Comparison of ENCODE assay signal across 30 cellular contexts in genomic region chr13:109760951-109761350, GRCh38.
"Had no signal": no experiment of that assay in that cellular context is flagged by ENCODE, and none has a peak within 500 bp of the region (broad histone marks: within the 10 kb centered on the region; RNA-seq: fewer than 3 reads in every experiment).

No MANE protein-coding gene starts in this region.

- H3K4me1 ChIP-seq: breast epithelium, pancreas, uterus had no signal

- H3K27me3 Mint-ChIP-seq: activated CD4-positive, alpha-beta memory T cell treated with anti-CD3 and anti-CD28 coated beads, Interleukin-2, amount 10 ng/mL, durations not matched to agents 7 days and 5 days; activated naive CD4-positive, alpha-beta T cell treated with anti-CD3 and anti-CD28 coated beads, Interleukin-2, amount 10 ng/mL, durations not matched to agents 7 days and 5 days; activated naive CD8-positive, alpha-beta T cell treated with anti-CD3 and anti-CD28 coated beads, Interleukin-2, amount 10 ng/mL, durations not matched to agents 7 days and 5 days; activated T-cell treated with anti-CD3 and anti-CD28 coated beads, Interleukin-2, amount 50 U/mL, for 24 hours; stimulated activated naive CD8-positive, alpha-beta T cell treated with anti-CD3 and anti-CD28 coated beads, Interleukin-15, Interleukin-2, amounts not matched to agents 100 ng/mL and 50 ng/mL, for 24 hours; type B pancreatic cell had no signal

- H3K36me3 ChIP-seq: breast epithelium, prostate gland, uterus had no signal

- DNase-seq: activated CD4-positive, alpha-beta memory T cell treated with anti-CD3 and anti-CD28 coated beads, Interleukin-2, amount 10 ng/mL, durations not matched to agents 7 days and 5 days; activated CD4-positive, alpha-beta T cell treated with anti-CD3 and anti-CD28 coated beads, Interleukin-2, amount 10 ng/mL, durations not matched to agents 24 days and 14 days; activated CD4-positive, CD25-positive, alpha-beta regulatory T cell treated with anti-CD3 and anti-CD28 coated beads, Interleukin-2, amount 50 U/mL, for 72 hours; activated CD8-positive, alpha-beta memory T cell treated with anti-CD3 and anti-CD28 coated beads, Interleukin-2, amount 50 U/mL, for 48 hours; activated gamma-delta T cell; activated naive CD4-positive, alpha-beta T cell treated with anti-CD3 and anti-CD28 coated beads, Interleukin-2, amount 10 ng/mL, durations not matched to agents 7 days and 5 days; activated naive CD8-positive, alpha-beta T cell treated with anti-CD3 and anti-CD28 coated beads, Interleukin-2, amount 10 ng/mL, durations not matched to agents 7 days and 5 days; activated T-cell treated with anti-CD3 and anti-CD28 coated beads, Interleukin-2, amount 50 U/mL, for 24 hours; amniotic stem cell; central memory CD4-positive, alpha-beta T cell; dermis blood vessel endothelial cell; effector CD4-positive, alpha-beta T cell; heart left ventricle; kidney glomerular epithelial cell; left ventricle myocardium inferior; mucosa of descending colon; pancreas; sigmoid colon; small intestine; stimulated activated CD4-positive, alpha-beta T cell treated with anti-CD3 and anti-CD28 coated beads, Interleukin-4, amount 100 ng/mL, for 24 hours; T-helper 9 cell; uterus; WERI-Rb-1 had no signal

- H3K27me3 ChIP-seq: breast epithelium, heart left ventricle, pancreas, sigmoid colon, uterus had no signal

- H3K27ac ChIP-seq: heart left ventricle, left ventricle myocardium inferior, pancreas, prostate gland, sigmoid colon, uterus, WERI-Rb-1 had no signal

- ATAC-seq: heart left ventricle; mucosa of descending colon; pancreas; stimulated activated effector memory CD8-positive, alpha-beta T cell treated with anti-CD3 and anti-CD28 coated beads, Interleukin-12 subunit alpha, Interleukin-12 subunit beta, amount 100 ng/mL, for 72 hours had no signal

- H3K27ac Mint-ChIP-seq: activated CD4-positive, alpha-beta memory T cell treated with anti-CD3 and anti-CD28 coated beads, Interleukin-2, amount 10 ng/mL, durations not matched to agents 7 days and 5 days; activated CD4-positive, alpha-beta T cell treated with anti-CD3 and anti-CD28 coated beads, Interleukin-2, amount 10 ng/mL, durations not matched to agents 24 days and 14 days; activated naive CD4-positive, alpha-beta T cell treated with anti-CD3 and anti-CD28 coated beads, Interleukin-2, amount 10 ng/mL, durations not matched to agents 7 days and 5 days; activated naive CD8-positive, alpha-beta T cell treated with anti-CD3 and anti-CD28 coated beads, Interleukin-2, amount 10 ng/mL, durations not matched to agents 7 days and 5 days; activated T-cell treated with anti-CD3 and anti-CD28 coated beads, Interleukin-2, amount 50 U/mL, for 24 hours; nephron; stimulated activated effector memory CD8-positive, alpha-beta T cell treated with anti-CD3 and anti-CD28 coated beads, Interleukin-12 subunit alpha, Interleukin-12 subunit beta, amount 100 ng/mL, for 72 hours; stimulated activated naive CD8-positive, alpha-beta T cell treated with anti-CD3 and anti-CD28 coated beads, Interleukin-15, Interleukin-2, amounts not matched to agents 100 ng/mL and 50 ng/mL, for 24 hours; type B pancreatic cell had no signal

- H3K9me3 Mint-ChIP-seq: activated CD4-positive, alpha-beta memory T cell treated with anti-CD3 and anti-CD28 coated beads, Interleukin-2, amount 10 ng/mL, durations not matched to agents 7 days and 5 days; activated CD4-positive, alpha-beta T cell treated with anti-CD3 and anti-CD28 coated beads, Interleukin-2, amount 10 ng/mL, durations not matched to agents 24 days and 14 days; activated naive CD4-positive, alpha-beta T cell treated with anti-CD3 and anti-CD28 coated beads, Interleukin-2, amount 10 ng/mL, durations not matched to agents 7 days and 5 days; activated naive CD8-positive, alpha-beta T cell treated with anti-CD3 and anti-CD28 coated beads, Interleukin-2, amount 10 ng/mL, durations not matched to agents 7 days and 5 days; activated T-cell treated with anti-CD3 and anti-CD28 coated beads, Interleukin-2, amount 50 U/mL, for 24 hours; nephron; stimulated activated effector memory CD8-positive, alpha-beta T cell treated with anti-CD3 and anti-CD28 coated beads, Interleukin-12 subunit alpha, Interleukin-12 subunit beta, amount 100 ng/mL, for 72 hours; stimulated activated naive CD8-positive, alpha-beta T cell treated with anti-CD3 and anti-CD28 coated beads, Interleukin-15, Interleukin-2, amounts not matched to agents 100 ng/mL and 50 ng/mL, for 24 hours; type B pancreatic cell had no signal

- H3K4me3 ChIP-seq: breast epithelium, heart left ventricle, left ventricle myocardium inferior, lung, mucosa of descending colon, pancreas, prostate gland, sigmoid colon, uterus had no signal

- H3K4me3 Mint-ChIP-seq: activated CD4-positive, alpha-beta memory T cell treated with anti-CD3 and anti-CD28 coated beads, Interleukin-2, amount 10 ng/mL, durations not matched to agents 7 days and 5 days; activated CD4-positive, alpha-beta T cell treated with anti-CD3 and anti-CD28 coated beads, Interleukin-2, amount 10 ng/mL, durations not matched to agents 24 days and 14 days; activated naive CD4-positive, alpha-beta T cell treated with anti-CD3 and anti-CD28 coated beads, Interleukin-2, amount 10 ng/mL, durations not matched to agents 7 days and 5 days; activated naive CD8-positive, alpha-beta T cell treated with anti-CD3 and anti-CD28 coated beads, Interleukin-2, amount 10 ng/mL, durations not matched to agents 7 days and 5 days; activated T-cell treated with anti-CD3 and anti-CD28 coated beads, Interleukin-2, amount 50 U/mL, for 24 hours; nephron; stimulated activated effector memory CD8-positive, alpha-beta T cell treated with anti-CD3 and anti-CD28 coated beads, Interleukin-12 subunit alpha, Interleukin-12 subunit beta, amount 100 ng/mL, for 72 hours; stimulated activated naive CD8-positive, alpha-beta T cell treated with anti-CD3 and anti-CD28 coated beads, Interleukin-15, Interleukin-2, amounts not matched to agents 100 ng/mL and 50 ng/mL, for 24 hours; type B pancreatic cell had no signal

- H3K9me3 ChIP-seq: heart left ventricle, left ventricle myocardium inferior, mucosa of descending colon, pancreas, prostate gland, sigmoid colon, uterus had no signal

- H3K36me3 Mint-ChIP-seq: activated naive CD8-positive, alpha-beta T cell treated with anti-CD3 and anti-CD28 coated beads, Interleukin-2, amount 10 ng/mL, durations not matched to agents 7 days and 5 days; stimulated activated effector memory CD8-positive, alpha-beta T cell treated with anti-CD3 and anti-CD28 coated beads, Interleukin-12 subunit alpha, Interleukin-12 subunit beta, amount 100 ng/mL, for 72 hours had no signal

- H3K4me1 Mint-ChIP-seq: nephron; stimulated activated effector memory CD8-positive, alpha-beta T cell treated with anti-CD3 and anti-CD28 coated beads, Interleukin-12 subunit alpha, Interleukin-12 subunit beta, amount 100 ng/mL, for 72 hours had no signal
